In the genomic region with DNA sequence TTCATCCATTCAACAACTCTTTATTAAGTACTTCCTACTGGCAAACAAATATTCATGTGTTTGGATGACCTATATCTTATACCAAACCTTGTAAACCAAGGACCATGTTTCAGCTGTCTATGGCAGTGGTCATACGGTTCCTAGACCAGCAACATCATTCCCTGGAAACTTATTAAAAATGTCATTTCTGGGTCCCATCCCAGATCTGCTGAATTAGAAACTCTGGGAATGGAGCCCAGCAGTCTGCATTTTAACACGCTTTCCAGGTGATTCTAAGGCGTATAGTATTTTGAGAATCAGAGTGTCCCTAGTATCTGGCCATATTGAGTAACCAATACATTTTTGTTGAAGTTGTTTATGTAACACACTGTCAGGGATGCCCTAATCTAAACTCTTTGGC, we compare ENCODE assay signal across 23 cellular contexts.
"Had no signal": no experiment of that assay in that cellular context is flagged by ENCODE, and none has a peak within 500 bp of the region (broad histone marks: within the 10 kb centered on the region; RNA-seq: fewer than 3 reads in every experiment).

No MANE protein-coding gene starts in this region.

- H3K9me3 ChIP-seq: colonic mucosa, esophagus muscularis mucosa, esophagus squamous epithelium, gastrocnemius medialis, gastroesophageal sphincter, heart left ventricle, heart right ventricle had no signal

- DNase-seq: colonic mucosa; cortex of kidney; dermis blood vessel endothelial cell; effector CD4-positive, alpha-beta T cell; effector CD8-positive, alpha-beta T cell; effector memory CD4-positive, alpha-beta T cell; effector memory CD8-positive, alpha-beta T cell; endodermal cell; erythroblast; esophagus squamous epithelium; foreskin fibroblast; foreskin melanocyte; gastrocnemius medialis; glutamatergic neuron; head of caudate nucleus; heart left ventricle; heart right ventricle had no signal

- H3K4me1 ChIP-seq: colonic mucosa, foreskin keratinocyte, gastrocnemius medialis had no signal

- H3K27me3 ChIP-seq: colonic mucosa, esophagus muscularis mucosa, esophagus squamous epithelium, foreskin keratinocyte, gastrocnemius medialis, gastroesophageal sphincter, heart left ventricle, heart right ventricle had no signal

- H3K36me3 ChIP-seq: colonic mucosa, esophagus muscularis mucosa, esophagus squamous epithelium, gastrocnemius medialis, gastroesophageal sphincter, heart left ventricle, heart right ventricle had no signal

- H3K27ac ChIP-seq: colonic mucosa, coronary artery, dorsolateral prefrontal cortex, epithelial cell of prostate, esophagus muscularis mucosa, esophagus squamous epithelium, foreskin keratinocyte, gastrocnemius medialis, gastroesophageal sphincter, heart left ventricle, heart right ventricle had no signal

- H3K4me3 ChIP-seq: colonic mucosa, coronary artery, dorsolateral prefrontal cortex, esophagus muscularis mucosa, esophagus squamous epithelium, gastrocnemius medialis, gastroesophageal sphincter, heart left ventricle, heart right ventricle had no signal
